20 cellular contexts compared by ENCODE assay signal in genomic region chr11:103944251-103944944, GRCh38.
DNase-seq lines count a peak whose midpoint lies in the region; ATAC-seq, FAIRE-seq and TF ChIP-seq lines count a peak whose summit lies in the region.
"Had no signal": no experiment of that assay in that cellular context is flagged by ENCODE, and none has a peak within 500 bp of the region (broad histone marks: within the 10 kb centered on the region; RNA-seq: fewer than 3 reads in every experiment).

No MANE protein-coding gene starts in this region.

- H3K4me3 ChIP-seq in small intestine (ENCODE audit: low read depth in 1 of 2, low read length in 2 of 2): no peak overlapping the region
- H3K4me3 ChIP-seq: GM23338 had no signal

- no peak overlapping the region for H3K27ac Mint-ChIP-seq in CD14-positive monocyte
- H3K27ac Mint-ChIP-seq: CD4-positive, alpha-beta T cell; GM23338 had no signal

- no peaks in the 10 kb centered on the region for H3K27me3 ChIP-seq in small intestine (ENCODE audit: control insufficient read depth in 2 of 2, insufficient read depth in 2 of 2, low read length in 2 of 2)
- H3K27me3 ChIP-seq: BE2C had no signal

- H3K36me3 ChIP-seq in small intestine (ENCODE audit: control insufficient read depth in 2 of 2, insufficient read depth in 2 of 2, low read length in 2 of 2): no peaks in the 10 kb centered on the region
- H3K36me3 ChIP-seq: BE2C had no signal

- no peaks in the 10 kb centered on the region for H3K4me1 ChIP-seq in small intestine (ENCODE audit: control insufficient read depth in 2 of 2, insufficient read depth in 1 of 2, low read depth in 1 of 2, low read length in 1 of 2)

- H3K4me3 Mint-ChIP-seq in CD14-positive monocyte: no peak overlapping the region
- H3K4me3 Mint-ChIP-seq: CD4-positive, alpha-beta T cell; GM23338 had no signal

- peaks cover 0 to 2% (median 0%) of the 10 kb centered on the region in 3 donors for H3K27me3 Mint-ChIP-seq in CD14-positive monocyte (ENCODE audit: low read depth in 3 of 3)
- H3K27me3 Mint-ChIP-seq: CD4-positive, alpha-beta T cell had no signal

- no peaks in the 10 kb centered on the region for H3K9me3 ChIP-seq in small intestine (ENCODE audit: control insufficient read depth, low read depth)
- H3K9me3 ChIP-seq: BE2C, Caco-2 had no signal

- no peak overlapping the region for H3K27ac ChIP-seq in small intestine (ENCODE audit: low read depth in 1 of 2, low read length in 1 of 2)

- DNase-seq in NCI-H187 (lab: John Stamatoyannopoulos, UW) (peak; percentile 10 to 78), NCI-H69 (lab: John Stamatoyannopoulos, UW) (peak; percentile 6), left colon (no peak), small intestine (peak; percentile 27), dermis blood vessel endothelial cell (no peak), CD14-positive monocyte (ENCODE audit: low spot score) (no peak)
- no peak for DNase-seq in activated T-cell treated with anti-CD3 and anti-CD28 coated beads, Interleukin-2, amount 50 U/mL, for 1 hour
- DNase-seq: ACHN; BE2C; C1 segment of cervical spinal cord; Caco-2; CD4-positive, alpha-beta T cell; HCEC 1CT; IMR-90 had no signal

- intact Hi-C loops in left colon (cut with DNase I, micrococcal nuclease): no loop called here
- intact Hi-C loops in CD14-positive monocyte (cut with micrococcal nuclease): no loop called here

- peaks cover 0 to 2% (median 0%) of the 10 kb centered on the region in 7 donors for H3K9me3 Mint-ChIP-seq in CD14-positive monocyte
- H3K9me3 Mint-ChIP-seq: GM23338 had no signal

- ATAC-seq in left colon: peak; percentile 93
- ATAC-seq: GM23338 had no signal

- no peak for FAIRE-seq in small intestine (lab: Jason Lieb, UNC)
- FAIRE-seq: A204.1, D721Med, G401.6, GM12891, H54 had no signal

- 63 to 85% (median 75%) methylated on average over 1 of the region's 1 CpG for WGBS in small intestine, 3 donors

- H3K36me3 Mint-ChIP-seq in CD14-positive monocyte: no peaks in the 10 kb centered on the region

- peaks cover 5% of the 10 kb centered on the region for H3K4me1 Mint-ChIP-seq in CD14-positive monocyte

- no peak for TF ChIP-seq CTCF in CD14-positive monocyte (IDR thresholded peaks at IDR 0.05)

Comparison
In these comparisons a context has a peak if more than half of its experiments do, and no peak if none do; other contexts are left out.
1. DNase-seq: peak in NCI-H187 (2 of 2), NCI-H69 (single experiment) and small intestine (single experiment); none in left colon (0 of 2), dermis blood vessel endothelial cell (single experiment), CD14-positive monocyte (single experiment) and activated T-cell treated with anti-CD3 and anti-CD28 coated beads, Interleukin-2, amount 50 U/mL, for 1 hour (single experiment).